8 cellular contexts compared by ENCODE assay signal in genomic region chr5:94693043-94693822, GRCh38.
DNase-seq lines count a peak whose midpoint lies in the region; ATAC-seq and TF ChIP-seq lines count a peak whose summit lies in the region.

No MANE protein-coding gene starts in this region.

- H3K4me3 Mint-ChIP-seq in MCF 10A (ENCODE audit: unreplicated experiment), result peak overlapping the region; percentile 24

- H3K27me3 Mint-ChIP-seq in MCF 10A (ENCODE audit: insufficient read depth, unreplicated experiment), result no peaks in the 10 kb centered on the region

- TF ChIP-seq CTCF in MCF 10A (IDR thresholded peaks at IDR 0.05; ENCODE audit: unreplicated experiment) (peak; percentile 38), breast epithelium (IDR thresholded peaks at IDR 0.05) (peak in 1 of 3 donors; percentile 43), mucosa of descending colon (IDR thresholded peaks at IDR 0.05) (no peak)

- no peaks in the 10 kb centered on the region for H3K9me3 ChIP-seq in breast epithelium
- H3K9me3 ChIP-seq in mucosa of descending colon, result no peaks in the 10 kb centered on the region

- H3K36me3 ChIP-seq in breast epithelium (no peaks in the 10 kb centered on the region), mucosa of descending colon (ENCODE audit: low read depth) (no peaks in the 10 kb centered on the region)

- DNase-seq in MCF 10A (ENCODE audit: unreplicated experiment) (peak; percentile 75), breast epithelium (ENCODE audit: low spot score in 2 of 2) (no peak), NCI-H446 treated with DMSO at 0.1 percent for 48 hours (lab: John Stamatoyannopoulos, UW) (peak; percentile 67), cerebellum (ENCODE audit: low spot score) (peak; percentile 31), mucosa of descending colon (peak in 1 of 3 donors; percentile 10)

- CTCF ChIA-PET in MCF 10A (lab: Yijun Ruan, JAX), result interaction anchor here (0.6 to 1.4 kb wide), 5 partner anchors 45 to 292 kb away, joined by 3 to 6 read pairs (median 4); partner anchors contain the start of genes KIAA0825 and SLF1

- no peaks in the 10 kb centered on the region for H3K4me1 ChIP-seq in breast epithelium
- H3K4me1 ChIP-seq in mucosa of descending colon (ENCODE audit: low read depth), result no peaks in the 10 kb centered on the region

- H3K4me3 ChIP-seq in breast epithelium, result no peak overlapping the region
- no peak overlapping the region for H3K4me3 ChIP-seq in mucosa of descending colon

- POLR2A ChIA-PET in MCF 10A (lab: Yijun Ruan, JAX), result interaction anchor here (0.6 to 1.9 kb wide), 6 partner anchors 10 to 330 kb away, joined by 3 to 8 read pairs (median 4); partner anchors contain the start of genes KIAA0825 and SLF1

- H3K36me3 Mint-ChIP-seq in MCF 10A (ENCODE audit: insufficient read depth, unreplicated experiment), result peaks cover 11% of the 10 kb centered on the region

- no TSS peak for BruUV-seq in MCF 10A (replicated peaks; lab: Mats Ljungman, UMichigan)

- peaks cover 16% of the 10 kb centered on the region for H3K4me1 Mint-ChIP-seq in MCF 10A (ENCODE audit: insufficient read depth, unreplicated experiment)

- intact Hi-C loops in MCF 10A (cut with micrococcal nuclease), result loop anchor here (1.0 to 2.0 kb wide), 3 partner anchors 74 to 216 kb away; partner anchors contain the start of genes KIAA0825 and SLF1
- intact Hi-C loops in breast epithelium (cut with DNase I; ENCODE audit: low total_unique reads), result no loop called here
- intact Hi-C loops in mucosa of descending colon (cut with DNase I, micrococcal nuclease), result no loop called here

- no peak overlapping the region for H3K27ac ChIP-seq in breast epithelium

- TF ChIP-seq POLR2A in breast epithelium (IDR thresholded peaks at IDR 0.05), result no peak

- no peaks in the 10 kb centered on the region for H3K9me3 Mint-ChIP-seq in MCF 10A (ENCODE audit: unreplicated experiment)

- peak; percentile 76 for ATAC-seq in HG02884 (IDR thresholded peaks at IDR 0.05; ENCODE audit: unreplicated experiment)
- ATAC-seq in mucosa of descending colon, result peak; percentile 46
- no peak for ATAC-seq in HG02610 (IDR thresholded peaks at IDR 0.05; ENCODE audit: unreplicated experiment)
- ATAC-seq in HG03025 (IDR thresholded peaks at IDR 0.05; ENCODE audit: low FRiP score, unreplicated experiment), result no peak

- no peaks in the 10 kb centered on the region for H3K27me3 ChIP-seq in breast epithelium

- peak overlapping the region; percentile 79 for H3K27ac Mint-ChIP-seq in MCF 10A (ENCODE audit: low read depth, unreplicated experiment)

Comparison
In these comparisons a context has a peak if more than half of its experiments do, and no peak if none do; other contexts are left out.
1. DNase-seq: peak in MCF 10A (single experiment), NCI-H446 treated with DMSO at 0.1 percent for 48 hours (single experiment) and cerebellum (single experiment); none in breast epithelium (0 of 2).
2. ATAC-seq: peak in HG02884 (single experiment) and mucosa of descending colon (single experiment); none in HG02610 (single experiment) and HG03025 (single experiment).